14 cellular contexts compared by ENCODE assay signal in the genomic region with DNA sequence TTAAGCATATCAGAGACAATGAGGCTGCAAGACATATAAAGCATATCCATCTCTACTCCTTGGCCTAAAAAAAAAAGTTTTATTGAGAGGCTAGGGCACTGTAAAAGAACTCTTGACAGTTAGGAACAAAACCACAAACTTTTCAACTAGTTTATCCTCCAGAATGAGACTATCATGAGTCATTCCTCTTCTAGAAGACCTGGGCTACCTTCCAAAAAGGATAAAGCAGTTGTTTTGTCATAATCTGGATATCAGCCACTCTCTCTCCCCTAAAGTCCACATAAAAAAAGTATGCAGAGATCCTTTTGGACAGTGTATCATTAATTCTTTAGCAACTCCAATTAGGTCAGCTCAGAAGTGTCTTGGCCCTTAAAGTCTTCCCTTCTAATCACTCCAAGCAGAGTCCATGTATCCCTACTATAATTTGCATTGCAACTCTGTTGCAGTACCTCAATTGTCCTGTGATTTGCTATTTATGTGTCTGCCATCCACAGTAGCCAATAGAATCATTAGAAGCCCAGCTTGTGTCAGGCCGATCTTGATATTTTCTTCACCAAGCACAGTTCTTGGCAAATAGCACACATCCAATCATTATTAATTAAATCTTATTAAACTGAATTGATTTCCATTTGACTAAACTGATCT. TPM values are rescaled to one million over a fixed set of nuclear protein-coding genes. Genes with fewer than 3 reads are reported as not detected.
A peak's percentile ranks its signal among the peaks of the same experiment; 100 is the strongest.
DNase-seq lines count a peak whose midpoint lies in the region; ATAC-seq and TF ChIP-seq lines count a peak whose summit lies in the region.
"Had no signal": no experiment of that assay in that cellular context is flagged by ENCODE, and none has a peak within 500 bp of the region (broad histone marks: within the 10 kb centered on the region; RNA-seq: fewer than 3 reads in every experiment).

No MANE protein-coding gene starts in this region.

- ATAC-seq in left colon, result peak; percentile 21
- ATAC-seq in GM18870 (IDR thresholded peaks at IDR 0.05; ENCODE audit: unreplicated experiment), result no peak

- TF ChIP-seq CTCF in Calu3 (IDR thresholded peaks at IDR 0.05; ENCODE audit: unreplicated experiment) (peak; percentile 26), cardiac fibroblast (IDR thresholded peaks at IDR 0.05; ENCODE audit: low read depth, low read length) (peak; percentile 44)

- H3K4me3 Mint-ChIP-seq in Calu3 (ENCODE audit: low read depth, unreplicated experiment), result no peak overlapping the region
- H3K4me3 Mint-ChIP-seq: activated B cell treated with CpG ODN at 0.5 μM for 24 hours; activated T-helper 1 cell treated with anti-CD3 and anti-CD28 coated beads, Interleukin-12 subunit alpha, Interleukin-12 subunit beta, Interleukin-2, Interleukin-4 antibody, amounts not matched to agents 30 ng/mL and 10 ng/mL and 1 ng/mL, durations not matched to agents 14 hours and 24 hours and 36 hours had no signal

- CTCF ChIA-PET in Calu3 (lab: Charles Lee), result no interaction called here

- no peak overlapping the region for H3K27ac Mint-ChIP-seq in Calu3 (ENCODE audit: unreplicated experiment)
- H3K27ac Mint-ChIP-seq: activated B cell treated with CpG ODN at 0.5 μM for 24 hours; activated T-helper 1 cell treated with anti-CD3 and anti-CD28 coated beads, Interleukin-12 subunit alpha, Interleukin-12 subunit beta, Interleukin-2, Interleukin-4 antibody, amounts not matched to agents 30 ng/mL and 10 ng/mL and 1 ng/mL, durations not matched to agents 14 hours and 24 hours and 36 hours had no signal

- intact Hi-C loops in Calu3 (cut with micrococcal nuclease; ENCODE audit: unreplicated experiment), result no loop called here
- intact Hi-C loops in left colon (cut with DNase I, micrococcal nuclease), result no loop called here

- H3K36me3 Mint-ChIP-seq in Calu3 (ENCODE audit: insufficient read depth, unreplicated experiment), result no peaks in the 10 kb centered on the region

- H3K9me3 Mint-ChIP-seq in Calu3 (ENCODE audit: low read depth, unreplicated experiment), result peaks cover 10% of the 10 kb centered on the region
- H3K9me3 Mint-ChIP-seq: activated B cell treated with CpG ODN at 0.5 μM for 24 hours; activated T-helper 1 cell treated with anti-CD3 and anti-CD28 coated beads, Interleukin-12 subunit alpha, Interleukin-12 subunit beta, Interleukin-2, Interleukin-4 antibody, amounts not matched to agents 30 ng/mL and 10 ng/mL and 1 ng/mL, durations not matched to agents 14 hours and 24 hours and 36 hours had no signal

- no peaks in the 10 kb centered on the region for H3K4me1 Mint-ChIP-seq in Calu3 (ENCODE audit: low read depth, unreplicated experiment)
- H3K4me1 Mint-ChIP-seq: activated B cell treated with CpG ODN at 0.5 μM for 24 hours had no signal

- H3K4me3 ChIP-seq in cardiac fibroblast (replicated peaks in 1 of 2; ENCODE audit: low read depth in 2 of 2, low read length in 2 of 2), result no peak overlapping the region
- H3K4me3 ChIP-seq: pancreas, tibial artery had no signal

- no TSS peak for BruUV-seq in Calu3 (replicated peaks; lab: Mats Ljungman, UMichigan)

- DNase-seq in Calu3 (no peak), LoVo (ENCODE audit: low spot score) (peak; percentile 9), cardiac fibroblast (ENCODE audit: low read depth in 2 of 2) (peak; percentile 91 to 92), left colon (no peak), midbrain (lab: John Stamatoyannopoulos, UW) (no peak)
- DNase-seq in activated CD4-positive, CD25-positive, alpha-beta regulatory T cell (lab: John Stamatoyannopoulos, UW), result no peak
- no peak for DNase-seq in stimulated activated CD4-positive, alpha-beta T cell treated with anti-CD3 and anti-CD28 coated beads, Interleukin-2, amount 100 ng/mL, for 48 hours
- DNase-seq: activated B cell treated with CpG ODN at 0.5 μM for 24 hours, NCI-H1436, pancreas, tibial artery had no signal

- H3K27me3 Mint-ChIP-seq in Calu3 (ENCODE audit: unreplicated experiment), result peaks cover 21% of the 10 kb centered on the region

RNA-seq across cellular contexts. Expression of gene OR51T1, which starts 10.4 kb away (rescaled TPM):
- total RNA-seq in Calu3 (2022) (not detected in 2 replicates), left colon (not detected)
- total RNA-seq: activated B cell treated with CpG ODN at 0.5 μM for 24 hours; activated T-helper 1 cell treated with anti-CD3 and anti-CD28 coated beads, Interleukin-12 subunit alpha, Interleukin-12 subunit beta, Interleukin-2, Interleukin-4 antibody, amounts not matched to agents 30 ng/mL and 10 ng/mL and 1 ng/mL, durations not matched to agents 14 hours and 24 hours and 36 hours; H1; pancreas had no signal

RNA-seq across cellular contexts. Expression of gene OR51A7, which starts 11.5 kb away (rescaled TPM):
- not detected in 2 replicates for total RNA-seq in Calu3 (2022)
- not detected for total RNA-seq in left colon
- total RNA-seq: activated B cell treated with CpG ODN at 0.5 μM for 24 hours; activated T-helper 1 cell treated with anti-CD3 and anti-CD28 coated beads, Interleukin-12 subunit alpha, Interleukin-12 subunit beta, Interleukin-2, Interleukin-4 antibody, amounts not matched to agents 30 ng/mL and 10 ng/mL and 1 ng/mL, durations not matched to agents 14 hours and 24 hours and 36 hours; H1; pancreas had no signal

RNA-seq across cellular contexts. Expression of gene OR51G2, which starts 27.0 kb away (rescaled TPM):
- total RNA-seq in Calu3 (2022) (not detected in 2 replicates), left colon (not detected)
- total RNA-seq: activated B cell treated with CpG ODN at 0.5 μM for 24 hours; activated T-helper 1 cell treated with anti-CD3 and anti-CD28 coated beads, Interleukin-12 subunit alpha, Interleukin-12 subunit beta, Interleukin-2, Interleukin-4 antibody, amounts not matched to agents 30 ng/mL and 10 ng/mL and 1 ng/mL, durations not matched to agents 14 hours and 24 hours and 36 hours; H1; pancreas had no signal

RNA-seq across cellular contexts. Expression of gene OR51G1, which starts 32.0 kb away (rescaled TPM):
- total RNA-seq in Calu3 (2022) (not detected in 2 replicates), left colon (not detected)
- total RNA-seq: activated B cell treated with CpG ODN at 0.5 μM for 24 hours; activated T-helper 1 cell treated with anti-CD3 and anti-CD28 coated beads, Interleukin-12 subunit alpha, Interleukin-12 subunit beta, Interleukin-2, Interleukin-4 antibody, amounts not matched to agents 30 ng/mL and 10 ng/mL and 1 ng/mL, durations not matched to agents 14 hours and 24 hours and 36 hours; H1; pancreas had no signal

RNA-seq across cellular contexts. Expression of gene OR51S1, which starts 43.1 kb away (rescaled TPM):
- total RNA-seq in Calu3 (2022) (not detected in 2 replicates), left colon (not detected)
- total RNA-seq: activated B cell treated with CpG ODN at 0.5 μM for 24 hours; activated T-helper 1 cell treated with anti-CD3 and anti-CD28 coated beads, Interleukin-12 subunit alpha, Interleukin-12 subunit beta, Interleukin-2, Interleukin-4 antibody, amounts not matched to agents 30 ng/mL and 10 ng/mL and 1 ng/mL, durations not matched to agents 14 hours and 24 hours and 36 hours; H1; pancreas had no signal

Comparison
In these comparisons a context has a peak if more than half of its experiments do, and no peak if none do; other contexts are left out.
1. DNase-seq: peak in LoVo (single experiment) and cardiac fibroblast (2 of 2); none in Calu3 (single experiment), left colon (0 of 2), activated CD4-positive, CD25-positive, alpha-beta regulatory T cell (0 of 4), stimulated activated CD4-positive, alpha-beta T cell treated with anti-CD3 and anti-CD28 coated beads, Interleukin-2, amount 100 ng/mL, for 48 hours (0 of 2) and midbrain (single experiment).